21 cellular contexts compared by ENCODE assay signal in genomic region chr7:80172387-80172786, GRCh38.
DNase-seq lines count a peak whose midpoint lies in the region; ATAC-seq and TF ChIP-seq lines count a peak whose summit lies in the region.
"Had no signal": no experiment of that assay in that cellular context is flagged by ENCODE, and none has a peak within 500 bp of the region (broad histone marks: within the 10 kb centered on the region; RNA-seq: fewer than 3 reads in every experiment).

No MANE protein-coding gene starts in this region.

- DNase-seq in activated naive CD4-positive, alpha-beta T cell treated with anti-CD3 and anti-CD28 coated beads, Interleukin-2, amount 10 ng/mL, durations not matched to agents 7 days and 5 days, result no peak
- DNase-seq in activated naive CD4-positive, alpha-beta T cell treated with anti-CD3 and anti-CD28 coated beads, Interleukin-2, amount 50 U/mL, for 16 hours, result no peak
- DNase-seq in MM.1S (peak; percentile 38), adipocyte (ENCODE audit: low read depth) (peak; percentile 10), GM20000 (ENCODE audit: low spot score) (no peak), glomerular visceral epithelial cell (ENCODE audit: extremely low spot score) (no peak)
- DNase-seq in stimulated activated naive CD8-positive, alpha-beta T cell treated with anti-CD3 and anti-CD28 coated beads, Interleukin-15, amount 100 ng/mL, for 72 hours, result no peak
- DNase-seq: ACHN, AML-193, Caco-2, DMS153, GDM1, IMR-90, Karpas-422, NCI-H1092, NCI-H1436 treated with DMSO at 0.1 percent for 48 hours, NCI-H2029, NCI-H345, NCI-H524 treated with DMSO at 0.1 percent for 48 hours had no signal

- no peak overlapping the region for H2AFZ ChIP-seq in MM.1S (ENCODE audit: low read length)

- H3K27ac Mint-ChIP-seq in activated naive CD4-positive, alpha-beta T cell treated with anti-CD3 and anti-CD28 coated beads, Interleukin-2, amount 10 ng/mL, durations not matched to agents 7 days and 5 days, result peak overlapping the region; percentile 28
- no peak overlapping the region for H3K27ac Mint-ChIP-seq in stimulated activated naive CD8-positive, alpha-beta T cell treated with anti-CD3 and anti-CD28 coated beads, Interleukin-15, amount 100 ng/mL, for 72 hours

- H3F3A ChIP-seq in MM.1S (ENCODE audit: insufficient read depth, low read length), result no peaks in the 10 kb centered on the region

- H3K79me2 ChIP-seq in MM.1S (ENCODE audit: low read length), result peaks cover 37% of the 10 kb centered on the region

- H3K9ac ChIP-seq in MM.1S (ENCODE audit: low read length) (no peak overlapping the region), adipocyte (ENCODE audit: low read length) (no peak overlapping the region)

- no peak overlapping the region for H3K27ac ChIP-seq in MM.1S (ENCODE audit: low read length)
- H3K27ac ChIP-seq: C4-2B had no signal

- ATAC-seq in stimulated activated naive CD8-positive, alpha-beta T cell treated with anti-CD3 and anti-CD28 coated beads, Interleukin-15, amount 100 ng/mL, for 72 hours, result peak; percentile 19

- no peaks in the 10 kb centered on the region for H3K9me2 ChIP-seq in MM.1S (replicated peaks; ENCODE audit: insufficient read depth, low read length)

- no peaks in the 10 kb centered on the region for H3K36me3 ChIP-seq in MM.1S (replicated peaks; ENCODE audit: insufficient read depth, low read length)
- H3K36me3 ChIP-seq in adipocyte (ENCODE audit: control insufficient read depth, insufficient read depth, low read length, severe bottlenecking), result peaks cover 9% of the 10 kb centered on the region
- H3K36me3 ChIP-seq: HAP-1 had no signal

- peaks cover 17% of the 10 kb centered on the region for H3K9me3 Mint-ChIP-seq in activated naive CD4-positive, alpha-beta T cell treated with anti-CD3 and anti-CD28 coated beads, Interleukin-2, amount 10 ng/mL, durations not matched to agents 7 days and 5 days
- peaks cover 19% of the 10 kb centered on the region in 2 donors for H3K9me3 Mint-ChIP-seq in stimulated activated naive CD8-positive, alpha-beta T cell treated with anti-CD3 and anti-CD28 coated beads, Interleukin-15, amount 100 ng/mL, for 72 hours

- no peaks in the 10 kb centered on the region for H3K36me3 Mint-ChIP-seq in activated naive CD4-positive, alpha-beta T cell treated with anti-CD3 and anti-CD28 coated beads, Interleukin-2, amount 10 ng/mL, durations not matched to agents 7 days and 5 days

- no peak overlapping the region for H3K4me3 ChIP-seq in MM.1S (ENCODE audit: low read length)
- no peak overlapping the region for H3K4me3 ChIP-seq in adipocyte (ENCODE audit: low read length)
- H3K4me3 ChIP-seq: HAP-1 had no signal

- no peak overlapping the region for H3K4me2 ChIP-seq in MM.1S (ENCODE audit: low read depth, low read length)

- H3K4me1 Mint-ChIP-seq in activated naive CD4-positive, alpha-beta T cell treated with anti-CD3 and anti-CD28 coated beads, Interleukin-2, amount 10 ng/mL, durations not matched to agents 7 days and 5 days, result peaks cover 18% of the 10 kb centered on the region
- H3K4me1 Mint-ChIP-seq in stimulated activated naive CD8-positive, alpha-beta T cell treated with anti-CD3 and anti-CD28 coated beads, Interleukin-15, amount 100 ng/mL, for 72 hours, result peaks cover 28% of the 10 kb centered on the region

- CTCF ChIA-PET in activated naive CD4-positive, alpha-beta T cell treated with anti-CD3 and anti-CD28 coated beads, Interleukin-2, amount 10 ng/mL, durations not matched to agents 7 days and 5 days (lab: Charles Lee), result no interaction called here

- no peaks in the 10 kb centered on the region for H3K27me3 ChIP-seq in MM.1S (replicated peaks; ENCODE audit: insufficient read depth, low read length)
- no peaks in the 10 kb centered on the region for H3K27me3 ChIP-seq in adipocyte (replicated peaks; ENCODE audit: control insufficient read depth, insufficient read depth, low read length)

- no peaks in the 10 kb centered on the region for H4K20me1 ChIP-seq in MM.1S (ENCODE audit: insufficient read depth, low read length)

- H3K4me1 ChIP-seq in MM.1S (ENCODE audit: low read length) (no peaks in the 10 kb centered on the region), adipocyte (ENCODE audit: control insufficient read depth, insufficient read depth, low read length) (no peaks in the 10 kb centered on the region)
- H3K4me1 ChIP-seq: Caco-2 had no signal

- H3K9me3 ChIP-seq in MM.1S (replicated peaks; ENCODE audit: insufficient read depth, low read length) (no peaks in the 10 kb centered on the region), adipocyte (ENCODE audit: control insufficient read depth, low read length) (peaks cover 41% of the 10 kb centered on the region)
- H3K9me3 ChIP-seq: Caco-2 had no signal

- no peak for TF ChIP-seq CTCF in MM.1S (IDR thresholded peaks at IDR 0.05; ENCODE audit: low read length)
- TF ChIP-seq CTCF in GM20000 (IDR thresholded peaks at IDR 0.05; ENCODE audit: extremely low read depth, missing control alignments), result no peak

- H3K4me3 Mint-ChIP-seq in activated naive CD4-positive, alpha-beta T cell treated with anti-CD3 and anti-CD28 coated beads, Interleukin-2, amount 10 ng/mL, durations not matched to agents 7 days and 5 days, result no peak overlapping the region
- peak overlapping the region in 1 of 2 donors; percentile 45 for H3K4me3 Mint-ChIP-seq in stimulated activated naive CD8-positive, alpha-beta T cell treated with anti-CD3 and anti-CD28 coated beads, Interleukin-15, amount 100 ng/mL, for 72 hours

- H3K27me3 Mint-ChIP-seq in activated naive CD4-positive, alpha-beta T cell treated with anti-CD3 and anti-CD28 coated beads, Interleukin-2, amount 10 ng/mL, durations not matched to agents 7 days and 5 days, result no peaks in the 10 kb centered on the region
- H3K27me3 Mint-ChIP-seq in stimulated activated naive CD8-positive, alpha-beta T cell treated with anti-CD3 and anti-CD28 coated beads, Interleukin-15, amount 100 ng/mL, for 72 hours, result peaks cover 2% of the 10 kb centered on the region

Comparison
In these comparisons a context has a peak if more than half of its experiments do, and no peak if none do; other contexts are left out.
1. DNase-seq: peak in MM.1S (single experiment) and adipocyte (single experiment); none in activated naive CD4-positive, alpha-beta T cell treated with anti-CD3 and anti-CD28 coated beads, Interleukin-2, amount 10 ng/mL, durations not matched to agents 7 days and 5 days (single experiment), activated naive CD4-positive, alpha-beta T cell treated with anti-CD3 and anti-CD28 coated beads, Interleukin-2, amount 50 U/mL, for 16 hours (single experiment), stimulated activated naive CD8-positive, alpha-beta T cell treated with anti-CD3 and anti-CD28 coated beads, Interleukin-15, amount 100 ng/mL, for 72 hours (0 of 2), GM20000 (single experiment) and glomerular visceral epithelial cell (single experiment).